In genomic region chr12:94242871-94243270, GRCh38 we compare ENCODE assay signal across 24 cellular contexts.
A peak's percentile ranks its signal among the peaks of the same experiment; 100 is the strongest.
DNase-seq lines count a peak whose midpoint lies in the region; ATAC-seq, FAIRE-seq and TF ChIP-seq lines count a peak whose summit lies in the region.
"Had no signal": no experiment of that assay in that cellular context is flagged by ENCODE, and none has a peak within 500 bp of the region (broad histone marks: within the 10 kb centered on the region; RNA-seq: fewer than 3 reads in every experiment).

No MANE protein-coding gene starts in this region.

- H3K9ac ChIP-seq in K562 (ENCODE audit: insufficient read depth in 1 of 2, low read depth in 2 of 2, low read length in 2 of 2) = no peak overlapping the region

- H3K27me3 ChIP-seq in K562 (ENCODE audit: control insufficient read depth in 2 of 2, insufficient read depth in 2 of 2, low read length in 2 of 2) (peaks cover 18 to 25% of the 10 kb centered on the region in 2 experiments), MG63 (0 out of 2 replicates have a peak, but pooled peaks cover 4% of the 10 kb centered on the region)
- H3K27me3 ChIP-seq: esophagus squamous epithelium, gastrocnemius medialis, tibial nerve had no signal

- no peak for TF ChIP-seq EP300 in K562 (IDR thresholded peaks at IDR 0.05; ENCODE audit: low read length)

- no peak overlapping the region for H3K4me3 ChIP-seq in K562
- no peak overlapping the region for H3K4me3 ChIP-seq in MG63
- H3K4me3 ChIP-seq: coronary artery, esophagus squamous epithelium, gastrocnemius medialis, lower lobe of right lung, tibial nerve had no signal

- FAIRE-seq in GM12891 (lab: Jason Lieb, UNC) = peak; percentile 16
- FAIRE-seq in K562 (lab: Jason Lieb, UNC) = no peak
- FAIRE-seq: RCC 7860 had no signal

- H2AFZ ChIP-seq in K562 (ENCODE audit: low read depth, low read length) = 0 out of 2 replicates have a peak overlapping the region, but pooled peaks have one; percentile 18

- peaks cover 0 to 27% of the 10 kb centered on the region in 2 experiments; a peak in 3 of 5 replicates for H3K4me1 ChIP-seq in K562 (replicated peaks in 1 of 2; ENCODE audit: control insufficient read depth in 2 of 2, insufficient read depth in 2 of 2, low read length in 2 of 2)
- H3K4me1 ChIP-seq: Caco-2, esophagus squamous epithelium had no signal

- H3K9me1 ChIP-seq in K562 (ENCODE audit: control insufficient read depth, insufficient read depth, low read length) = no peaks in the 10 kb centered on the region

- no peak for TF ChIP-seq CTCF in K562 (IDR thresholded peaks at IDR 0.05 in 2 of 3, conservative IDR thresholded peaks at IDR 0.05 in 1 of 3; ENCODE audit: insufficient read depth in 2 of 3, low read depth in 1 of 3, low read length in 3 of 3)

- no peak for ATAC-seq in K562
- ATAC-seq: gastrocnemius medialis, lower lobe of right lung had no signal

- H3K9me3 ChIP-seq in K562 (replicated peaks; ENCODE audit: control insufficient read depth, insufficient read depth, low read depth, low read length) (no peaks in the 10 kb centered on the region), MG63 (no peaks in the 10 kb centered on the region)
- H3K9me3 ChIP-seq: Caco-2, esophagus squamous epithelium, gastrocnemius medialis, lower lobe of right lung, tibial nerve had no signal

- H4K20me1 ChIP-seq in K562 (replicated peaks; ENCODE audit: control insufficient read depth, insufficient read depth, low read length) = no peaks in the 10 kb centered on the region

- CTCF ChIA-PET in K562 (lab: Yijun Ruan, JAX; ENCODE audit: low intra/inter-chr PET ratio) = no interaction called here

- peak; percentile 2 for DNase-seq in NCI-H1092 treated with DMSO at 0.1 percent for 48 hours (lab: John Stamatoyannopoulos, UW)
- DNase-seq in NCI-H1092 (lab: John Stamatoyannopoulos, UW) = no peak
- no peak for DNase-seq in GM12891 (ENCODE audit: insufficient read length, low spot score)
- no peak for DNase-seq in K562 (ENCODE audit: extremely low read depth in 1 of 4, low spot score in 3 of 4)
- peak; percentile 39 for DNase-seq in retina
- DNase-seq in NCI-H2029 treated with DMSO at 0.1 percent for 48 hours (lab: John Stamatoyannopoulos, UW) = no peak
- DNase-seq in MG63 = no peak
- DNase-seq in T1000 (lab: John Stamatoyannopoulos, UW) = no peak
- DNase-seq: 8988T; activated CD4-positive, alpha-beta T cell treated with anti-CD3 and anti-CD28 coated beads, Interleukin-2, amount 50 U/mL, for 1 hour; activated gamma-delta T cell treated with Interleukin-2 at 50 U/mL for 16 hours; Caco-2; esophagus squamous epithelium; H7; hippocampal formation; lower lobe of right lung; NCI-H1930; NCI-H446; stimulated activated CD4-positive, alpha-beta T cell treated with anti-CD3 and anti-CD28 coated beads, Interleukin-4, amount 100 ng/mL, for 24 hours; WERI-Rb-1 had no signal

- H3K79me2 ChIP-seq in K562 (ENCODE audit: control insufficient read depth, insufficient read depth, low read length) = no peaks in the 10 kb centered on the region

- TF ChIP-seq POLR2A in GM12891 (IDR thresholded peaks at IDR 0.05; ENCODE audit: low read depth, low read length) (no peak), K562 (conservative IDR thresholded peaks at IDR 0.05) (no peak)

- no peak for TF ChIP-seq RAD21 in K562 (CRISPR knock-in tag; conservative IDR thresholded peaks at IDR 0.05 in 1 of 2, IDR thresholded peaks at IDR 0.05 in 1 of 2)

- WGBS in K562 (ENCODE audit: insufficient coverage, low coverage, missing lambda C conversion rate) = 29% methylated on average over 5 of the region's 5 CpGs

- no peak overlapping the region for H3K4me2 ChIP-seq in K562 (ENCODE audit: insufficient read depth, low read length)

- no peak overlapping the region for H3K27ac ChIP-seq in K562 (ENCODE audit: extremely low read depth, low read depth, low read length)
- H3K27ac ChIP-seq: coronary artery, esophagus squamous epithelium, gastrocnemius medialis, lower lobe of right lung, tibial nerve, WERI-Rb-1 had no signal

- POLR2A ChIA-PET in K562 (lab: Yijun Ruan, JAX) = no interaction called here

- intact Hi-C loops in K562 (cut with micrococcal nuclease) = no loop called here

- no TSS peak for BruUV-seq in K562 (replicated peaks; lab: Mats Ljungman, UMichigan)

- H3K36me3 ChIP-seq in K562 (ENCODE audit: control insufficient read depth, insufficient read depth, low read length) (no peaks in the 10 kb centered on the region), MG63 (no peaks in the 10 kb centered on the region)
- H3K36me3 ChIP-seq: esophagus squamous epithelium, gastrocnemius medialis, tibial nerve, WERI-Rb-1 had no signal

- in situ Hi-C loops in K562 (cut with MboI) = no loop called here

TF ChIP-seq in GM12891, 5 proteins besides CTCF, POLR2A, EP300 and RAD21:
- no peak for TF ChIP-seq SPI1 (IDR thresholded peaks at IDR 0.05; ENCODE audit: low read depth, low read length)
- TF ChIP-seq POU2F2 (IDR thresholded peaks at IDR 0.05; ENCODE audit: low read depth, low read length) = no peak
- TF ChIP-seq PAX5 (IDR thresholded peaks at IDR 0.05; ENCODE audit: insufficient read depth, low read length, severe bottlenecking) = no peak

TF ChIP-seq in K562, 482 proteins besides CTCF, POLR2A, EP300 and RAD21:
- TF ChIP-seq ZNF165 (CRISPR knock-in tag; IDR thresholded peaks at IDR 0.05; ENCODE audit: borderline replicate concordance) (0 out of 2 replicates have a peak, but pooled peaks have one; percentile 14), NFYB (IDR thresholded peaks at IDR 0.05; ENCODE audit: extremely low read depth, insufficient read length) (no peak), CREB1 (IDR thresholded peaks at IDR 0.05) (no peak), CREB1 (CRISPR knock-in tag; IDR thresholded peaks at IDR 0.05) (no peak), NFIC (IDR thresholded peaks at IDR 0.05) (peak; percentile 62)
- TF ChIP-seq, protein P1, sequence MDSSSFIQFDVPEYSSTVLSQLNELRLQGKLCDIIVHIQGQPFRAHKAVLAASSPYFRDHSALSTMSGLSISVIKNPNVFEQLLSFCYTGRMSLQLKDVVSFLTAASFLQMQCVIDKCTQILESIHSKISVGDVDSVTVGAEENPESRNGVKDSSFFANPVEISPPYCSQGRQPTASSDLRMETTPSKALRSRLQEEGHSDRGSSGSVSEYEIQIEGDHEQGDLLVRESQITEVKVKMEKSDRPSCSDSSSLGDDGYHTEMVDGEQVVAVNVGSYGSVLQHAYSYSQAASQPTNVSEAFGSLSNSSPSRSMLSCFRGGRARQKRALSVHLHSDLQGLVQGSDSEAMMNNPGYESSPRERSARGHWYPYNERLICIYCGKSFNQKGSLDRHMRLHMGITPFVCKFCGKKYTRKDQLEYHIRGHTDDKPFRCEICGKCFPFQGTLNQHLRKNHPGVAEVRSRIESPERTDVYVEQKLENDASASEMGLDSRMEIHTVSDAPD (CRISPR knock-in tag; IDR thresholded peaks at IDR 0.05) = no peak
- TF ChIP-seq, protein P2, sequence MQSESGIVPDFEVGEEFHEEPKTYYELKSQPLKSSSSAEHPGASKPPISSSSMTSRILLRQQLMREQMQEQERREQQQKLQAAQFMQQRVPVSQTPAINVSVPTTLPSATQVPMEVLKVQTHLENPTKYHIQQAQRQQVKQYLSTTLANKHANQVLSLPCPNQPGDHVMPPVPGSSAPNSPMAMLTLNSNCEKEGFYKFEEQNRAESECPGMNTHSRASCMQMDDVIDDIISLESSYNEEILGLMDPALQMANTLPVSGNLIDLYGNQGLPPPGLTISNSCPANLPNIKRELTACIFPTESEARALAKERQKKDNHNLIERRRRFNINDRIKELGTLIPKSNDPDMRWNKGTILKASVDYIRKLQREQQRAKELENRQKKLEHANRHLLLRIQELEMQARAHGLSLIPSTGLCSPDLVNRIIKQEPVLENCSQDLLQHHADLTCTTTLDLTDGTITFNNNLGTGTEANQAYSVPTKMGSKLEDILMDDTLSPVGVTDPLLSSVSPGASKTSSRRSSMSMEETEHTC (IDR thresholded peaks at IDR 0.05) = no peak

Comparison
In these comparisons a context has a peak if more than half of its experiments do, and no peak if none do; other contexts are left out.
1. DNase-seq: peak in NCI-H1092 treated with DMSO at 0.1 percent for 48 hours (single experiment) and retina (single experiment); none in NCI-H1092 (single experiment), GM12891 (single experiment), K562 (0 of 4), NCI-H2029 treated with DMSO at 0.1 percent for 48 hours (single experiment), MG63 (single experiment) and T1000 (single experiment).